In the genomic region with DNA sequence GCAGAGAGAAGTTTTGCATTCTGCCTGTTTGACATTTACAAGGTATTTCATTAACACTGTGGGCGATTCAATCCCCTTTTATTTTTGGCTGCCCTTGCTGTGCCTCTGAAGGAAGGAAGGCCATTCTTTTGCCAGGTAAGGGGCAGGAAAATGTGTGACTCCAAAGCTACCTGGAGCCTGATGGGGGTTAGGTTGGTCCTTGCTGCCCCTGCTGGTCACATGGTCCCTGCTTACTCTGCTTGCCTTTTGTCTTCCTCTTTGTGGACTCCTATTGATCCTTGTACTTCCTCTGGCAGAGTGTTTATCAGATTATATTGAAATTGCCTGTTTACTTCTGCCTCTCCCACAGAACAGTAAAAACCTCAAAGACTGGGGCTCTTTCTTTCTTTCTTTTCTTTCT, we compare ENCODE assay signal across 1 cellular context.
TF ChIP-seq lines count a peak whose summit lies in the region.

No MANE protein-coding gene starts in this region.

TF ChIP-seq in HepG2, 621 proteins besides CTCF, POLR2A, EP300 and RAD21 (continued from another document):
- TF ChIP-seq, protein P1, sequence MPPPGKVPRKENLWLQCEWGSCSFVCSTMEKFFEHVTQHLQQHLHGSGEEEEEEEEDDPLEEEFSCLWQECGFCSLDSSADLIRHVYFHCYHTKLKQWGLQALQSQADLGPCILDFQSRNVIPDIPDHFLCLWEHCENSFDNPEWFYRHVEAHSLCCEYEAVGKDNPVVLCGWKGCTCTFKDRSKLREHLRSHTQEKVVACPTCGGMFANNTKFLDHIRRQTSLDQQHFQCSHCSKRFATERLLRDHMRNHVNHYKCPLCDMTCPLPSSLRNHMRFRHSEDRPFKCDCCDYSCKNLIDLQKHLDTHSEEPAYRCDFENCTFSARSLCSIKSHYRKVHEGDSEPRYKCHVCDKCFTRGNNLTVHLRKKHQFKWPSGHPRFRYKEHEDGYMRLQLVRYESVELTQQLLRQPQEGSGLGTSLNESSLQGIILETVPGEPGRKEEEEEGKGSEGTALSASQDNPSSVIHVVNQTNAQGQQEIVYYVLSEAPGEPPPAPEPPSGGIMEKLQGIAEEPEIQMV (CRISPR knock-in tag; IDR thresholded peaks at IDR 0.05; ENCODE audit: low read depth), result no peak
- TF ChIP-seq ZNF678 (CRISPR knock-in tag; IDR thresholded peaks at IDR 0.05) (no peak), SOX5 (CRISPR knock-in tag; IDR thresholded peaks at IDR 0.05; ENCODE audit: borderline replicate concordance) (0 out of 2 replicates have a peak, but pooled peaks have one; percentile 15), FOXP1 (IDR thresholded peaks at IDR 0.05) (no peak), FOXP1 (CRISPR knock-in tag; IDR thresholded peaks at IDR 0.05) (peak; percentile 28; the same call in 1 of the 2 replicates), GABPA (IDR thresholded peaks at IDR 0.05; ENCODE audit: low read depth, low read length) (no peak), GABPA (CRISPR knock-in tag; IDR thresholded peaks at IDR 0.05; ENCODE audit: low read depth) (peak; percentile 39; the same call in 1 of the 2 replicates), ZMYM2 (CRISPR knock-in tag; IDR thresholded peaks at IDR 0.05) (no peak)
